8 cellular contexts compared by ENCODE assay signal in genomic region chr14:64986578-64987571, GRCh38. TPM values are rescaled to one million over a fixed set of nuclear protein-coding genes. Genes with fewer than 3 reads are reported as not detected.
A peak's percentile ranks its signal among the peaks of the same experiment; 100 is the strongest.
DNase-seq lines count a peak whose midpoint lies in the region; ATAC-seq and TF ChIP-seq lines count a peak whose summit lies in the region.

FNTB (plus strand) TSS chr14:64986895; CDS start chr14:64986954, 59 bp downstream.

- no peaks in the 10 kb centered on the region for H3K9me3 ChIP-seq in thymus (ENCODE audit: control insufficient read depth)

- WGBS in thymus: under 1% methylated on average over 68 of the region's 68 CpGs

- peaks cover 34% of the 10 kb centered on the region for H3K4me1 Mint-ChIP-seq in activated naive CD8-positive, alpha-beta T cell treated with anti-CD3 and anti-CD28 coated beads for 36 hours
- peaks cover 29% of the 10 kb centered on the region for H3K4me1 Mint-ChIP-seq in osteocyte (ENCODE audit: unreplicated experiment)

- H3K27me3 Mint-ChIP-seq in activated naive CD8-positive, alpha-beta T cell treated with anti-CD3 and anti-CD28 coated beads for 36 hours: no peaks in the 10 kb centered on the region
- H3K27me3 Mint-ChIP-seq in osteocyte (ENCODE audit: unreplicated experiment): peaks cover 18% of the 10 kb centered on the region

- intact Hi-C loops in head of caudate nucleus (cut with DNase I): loop anchor here (5.0 to 10.0 kb wide), 2 partner anchors 35 to 118 kb away; partner anchors contain the start of gene MAX

- peak; percentile 95 for TF ChIP-seq CTCF in GM12864 (IDR thresholded peaks at IDR 0.05; ENCODE audit: low read depth, low read length, missing control alignments)
- TF ChIP-seq CTCF in osteocyte (IDR thresholded peaks at IDR 0.05): peak; percentile 86

- H3K4me3 ChIP-seq in GM12864 (ENCODE audit: low read depth, low read length): peak within 1 kb of the TSS; percentile 91
- H3K4me3 ChIP-seq in thymus (ENCODE audit: low read length): peak within 1 kb of the TSS; percentile 83

- H3K27me3 ChIP-seq in thymus (ENCODE audit: control insufficient read depth, insufficient read depth): no peaks in the 10 kb centered on the region

- H3K36me3 ChIP-seq in thymus (ENCODE audit: control insufficient read depth, insufficient read depth): no peaks in the 10 kb centered on the region

- H3K4me1 ChIP-seq in thymus (ENCODE audit: control insufficient read depth, insufficient read depth, low read length): peaks cover 11% of the 10 kb centered on the region

- H3K27ac ChIP-seq in thymus (ENCODE audit: low read depth): peak within 1 kb of the TSS; percentile 96

- peaks cover 19% of the 10 kb centered on the region for H3K36me3 Mint-ChIP-seq in activated naive CD8-positive, alpha-beta T cell treated with anti-CD3 and anti-CD28 coated beads for 36 hours
- no peaks in the 10 kb centered on the region for H3K36me3 Mint-ChIP-seq in osteocyte (ENCODE audit: unreplicated experiment)

- ATAC-seq in HG02642 (IDR thresholded peaks at IDR 0.05; ENCODE audit: poor library complexity, unreplicated experiment): peak; percentile 94

- H3K9me3 Mint-ChIP-seq in activated naive CD8-positive, alpha-beta T cell treated with anti-CD3 and anti-CD28 coated beads for 36 hours: no peaks in the 10 kb centered on the region
- no peaks in the 10 kb centered on the region for H3K9me3 Mint-ChIP-seq in osteocyte (ENCODE audit: unreplicated experiment)

- DNase-seq in GM12864 (ENCODE audit: low read depth) (peak; percentile 90), NCI-H1105 (lab: John Stamatoyannopoulos, UW) (peak; percentile 94), SKM-1 treated with dmso at 0.1 percent for 144 hours (lab: John Stamatoyannopoulos, UW; ENCODE audit: unreplicated experiment) (peak; percentile 85), head of caudate nucleus (peak; percentile 91 to 99 (median 96)), osteocyte (ENCODE audit: extremely low spot score, unreplicated experiment) (peak; percentile 97)
- DNase-seq in activated naive CD8-positive, alpha-beta T cell treated with anti-CD3 and anti-CD28 coated beads for 36 hours: peak; percentile 93

- H3K27ac Mint-ChIP-seq in activated naive CD8-positive, alpha-beta T cell treated with anti-CD3 and anti-CD28 coated beads for 36 hours: peak within 1 kb of the TSS; percentile 95
- H3K27ac Mint-ChIP-seq in osteocyte (ENCODE audit: unreplicated experiment): peak within 1 kb of the TSS; percentile 100

- H3K4me3 Mint-ChIP-seq in activated naive CD8-positive, alpha-beta T cell treated with anti-CD3 and anti-CD28 coated beads for 36 hours: peak within 1 kb of the TSS; percentile 90
- peak within 1 kb of the TSS; percentile 99 for H3K4me3 Mint-ChIP-seq in osteocyte (ENCODE audit: unreplicated experiment)

RNA-seq across cellular contexts. Expression of gene FNTB, which starts in this region (rescaled TPM):
- total RNA-seq in activated naive CD8-positive, alpha-beta T cell treated with anti-CD3 and anti-CD28 coated beads for 36 hours: 10 to 100 TPM; 14.0 to 14.3 TPM
- 18.6 and 23.2 TPM in 2 replicates for total RNA-seq in osteocyte
- 9.5 TPM for polyA plus RNA-seq in thymus

Comparison
In these comparisons a context has a peak if more than half of its experiments do, and no peak if none do; other contexts are left out.
1. Peak in every context shown above with its lines: DNase-seq, ATAC-seq, H3K4me3 ChIP-seq and H3K27ac ChIP-seq.